ENCODE assay signal across 22 cellular contexts in genomic region chr15:65847977-65848376, GRCh38.
"Had no signal": no experiment of that assay in that cellular context is flagged by ENCODE, and none has a peak within 500 bp of the region (broad histone marks: within the 10 kb centered on the region; RNA-seq: fewer than 3 reads in every experiment).

No MANE protein-coding gene starts in this region.

- H3K4me3 Mint-ChIP-seq: IgD-negative memory B cell had no signal

- H3K36me3 ChIP-seq: SJSA1 had no signal

- H3K36me3 Mint-ChIP-seq: IgD-negative memory B cell had no signal

- H3K4me1 ChIP-seq: SJSA1 had no signal

- H3K9me3 ChIP-seq: SJSA1 had no signal

- H3K4me3 ChIP-seq: K562, SJSA1, SK-N-MC had no signal

- H3K27ac ChIP-seq: KMS-11, SJSA1, SK-N-MC had no signal

- DNase-seq: Kasumi-1, MV-4-11, NCI-H1048, NCI-H1105, NCI-H1417, NCI-H1436 treated with DMSO at 0.1 percent for 48 hours, NCI-H1694, NCI-H187 treated with DMSO at 0.1 percent for 48 hours, NCI-H2029 treated with DMSO at 0.1 percent for 48 hours, NCI-H2227 treated with DMSO at 0.1 percent for 48 hours, NCI-H524 treated with DMSO at 0.1 percent for 48 hours, NCI-H69, NCI-H774, Right ventricle myocardium superior, RPMI8226, SIG-M5 had no signal

- FAIRE-seq: K562, RCC 7860 had no signal

- H3K27me3 ChIP-seq: SJSA1 had no signal

- ATAC-seq: K562 had no signal

- H3K9ac ChIP-seq: KMS-11 had no signal

- H3K9me3 Mint-ChIP-seq: IgD-negative memory B cell had no signal

- H3K4me2 ChIP-seq: KMS-11 had no signal

- H3K4me1 Mint-ChIP-seq: IgD-negative memory B cell had no signal
